Comparison of ENCODE assay signal across 8 cellular contexts in genomic region chr3:33438871-33439270, GRCh38. TPM values are rescaled to one million over a fixed set of nuclear protein-coding genes. Genes with fewer than 3 reads are reported as not detected.
DNase-seq lines count a peak whose midpoint lies in the region; TF ChIP-seq lines count a peak whose summit lies in the region.

No MANE protein-coding gene starts in this region.

- peaks cover 2% of the 10 kb centered on the region for H3K36me3 Mint-ChIP-seq in T-helper 1 cell treated with Interleukin-12 subunit alpha and Interleukin-12 subunit beta and Interleukin-4 antibody, amounts not matched to agents 30 μg/mL and 1 μg/mL, for 36 hours (ENCODE audit: low read depth)
- peaks cover 13% of the 10 kb centered on the region for H3K36me3 Mint-ChIP-seq in activated T-helper 1 cell treated with anti-CD3 and anti-CD28 coated beads, Interleukin-12 subunit alpha, Interleukin-12 subunit beta, Interleukin-2, Interleukin-4 antibody, amounts not matched to agents 30 ng/mL and 10 ng/mL and 1 ng/mL, durations not matched to agents 14 hours and 24 hours and 36 hours (ENCODE audit: low read depth)

- H3K4me1 ChIP-seq in iPS-20b (ENCODE audit: insufficient read depth, low read length) (peaks cover 10% of the 10 kb centered on the region; the same call in 1 of the 2 replicates), subcutaneous abdominal adipose tissue (ENCODE audit: control insufficient read depth in 5 of 5, insufficient read depth in 5 of 5, low read length in 5 of 5) (peaks cover 5 to 45% (median 38%) of the 10 kb centered on the region in 5 donors)

- no peak for TF ChIP-seq POLR2A in erythroblast (IDR thresholded peaks at IDR 0.05; ENCODE audit: low read length)

- H3K27me3 Mint-ChIP-seq in T-helper 1 cell treated with Interleukin-12 subunit alpha and Interleukin-12 subunit beta and Interleukin-4 antibody, amounts not matched to agents 30 μg/mL and 1 μg/mL, for 36 hours (ENCODE audit: low read depth), result no peaks in the 10 kb centered on the region
- H3K27me3 Mint-ChIP-seq in activated T-helper 1 cell treated with anti-CD3 and anti-CD28 coated beads, Interleukin-12 subunit alpha, Interleukin-12 subunit beta, Interleukin-2, Interleukin-4 antibody, amounts not matched to agents 30 ng/mL and 10 ng/mL and 1 ng/mL, durations not matched to agents 14 hours and 24 hours and 36 hours (ENCODE audit: insufficient read depth), result no peaks in the 10 kb centered on the region

- H3K9me3 ChIP-seq in iPS-20b (ENCODE audit: insufficient read depth, low read depth, low read length) (no peaks in the 10 kb centered on the region), subcutaneous abdominal adipose tissue (ENCODE audit: control insufficient read depth in 5 of 5, low read length in 5 of 5) (no peaks in the 10 kb centered on the region)

- H3K9ac ChIP-seq in iPS-20b (ENCODE audit: low read depth, low read length) (peak overlapping the region; percentile 83), subcutaneous abdominal adipose tissue (ENCODE audit: low read length in 5 of 5) (peak overlapping the region; percentile 65 to 94 (median 87))

- peak overlapping the region; percentile 95 for H3K27ac Mint-ChIP-seq in T-helper 1 cell treated with Interleukin-12 subunit alpha and Interleukin-12 subunit beta and Interleukin-4 antibody, amounts not matched to agents 30 μg/mL and 1 μg/mL, for 36 hours
- H3K27ac Mint-ChIP-seq in activated T-helper 1 cell treated with anti-CD3 and anti-CD28 coated beads, Interleukin-12 subunit alpha, Interleukin-12 subunit beta, Interleukin-2, Interleukin-4 antibody, amounts not matched to agents 30 ng/mL and 10 ng/mL and 1 ng/mL, durations not matched to agents 14 hours and 24 hours and 36 hours, result peak overlapping the region; percentile 93

- H3K9me3 Mint-ChIP-seq in T-helper 1 cell treated with Interleukin-12 subunit alpha and Interleukin-12 subunit beta and Interleukin-4 antibody, amounts not matched to agents 30 μg/mL and 1 μg/mL, for 36 hours, result no peaks in the 10 kb centered on the region
- H3K9me3 Mint-ChIP-seq in activated T-helper 1 cell treated with anti-CD3 and anti-CD28 coated beads, Interleukin-12 subunit alpha, Interleukin-12 subunit beta, Interleukin-2, Interleukin-4 antibody, amounts not matched to agents 30 ng/mL and 10 ng/mL and 1 ng/mL, durations not matched to agents 14 hours and 24 hours and 36 hours, result no peaks in the 10 kb centered on the region

- H3K4me1 Mint-ChIP-seq in T-helper 1 cell treated with Interleukin-12 subunit alpha and Interleukin-12 subunit beta and Interleukin-4 antibody, amounts not matched to agents 30 μg/mL and 1 μg/mL, for 36 hours (ENCODE audit: low read depth), result peaks cover 48% of the 10 kb centered on the region
- H3K4me1 Mint-ChIP-seq in activated T-helper 1 cell treated with anti-CD3 and anti-CD28 coated beads, Interleukin-12 subunit alpha, Interleukin-12 subunit beta, Interleukin-2, Interleukin-4 antibody, amounts not matched to agents 30 ng/mL and 10 ng/mL and 1 ng/mL, durations not matched to agents 14 hours and 24 hours and 36 hours (ENCODE audit: low read depth), result peaks cover 58% of the 10 kb centered on the region

- intact Hi-C loops in activated T-helper 1 cell treated with anti-CD3 and anti-CD28 coated beads, Interleukin-12 subunit alpha, Interleukin-12 subunit beta, Interleukin-2, Interleukin-4 antibody, amounts not matched to agents 30 ng/mL and 10 ng/mL and 1 ng/mL, durations not matched to agents 14 hours and 24 hours and 36 hours (cut with micrococcal nuclease), result loop anchor here (2.0 kb wide), 1 partner anchor 22 kb away; no protein-coding TSS in a partner anchor

- H3K27ac ChIP-seq in iPS-20b (ENCODE audit: low read length) (no peak overlapping the region), subcutaneous abdominal adipose tissue (ENCODE audit: low read depth, low read length) (peak overlapping the region; percentile 96)

- H3K4me3 ChIP-seq in iPS-20b (ENCODE audit: low read length), result peak overlapping the region; percentile 85
- peak overlapping the region; percentile 75 to 92 (median 83) for H3K4me3 ChIP-seq in subcutaneous abdominal adipose tissue (ENCODE audit: low read depth in 1 of 5, low read length in 5 of 5)

- H3K36me3 ChIP-seq in iPS-20b (ENCODE audit: insufficient read depth, low read depth, low read length) (no peaks in the 10 kb centered on the region), subcutaneous abdominal adipose tissue (ENCODE audit: control insufficient read depth in 5 of 5, insufficient read depth in 5 of 5, low read length in 5 of 5) (no peaks in the 10 kb centered on the region)

- H3K4me3 Mint-ChIP-seq in T-helper 1 cell treated with Interleukin-12 subunit alpha and Interleukin-12 subunit beta and Interleukin-4 antibody, amounts not matched to agents 30 μg/mL and 1 μg/mL, for 36 hours, result peak overlapping the region; percentile 98
- peak overlapping the region; percentile 93 for H3K4me3 Mint-ChIP-seq in activated T-helper 1 cell treated with anti-CD3 and anti-CD28 coated beads, Interleukin-12 subunit alpha, Interleukin-12 subunit beta, Interleukin-2, Interleukin-4 antibody, amounts not matched to agents 30 ng/mL and 10 ng/mL and 1 ng/mL, durations not matched to agents 14 hours and 24 hours and 36 hours

- no peaks in the 10 kb centered on the region for H3K27me3 ChIP-seq in iPS-20b (ENCODE audit: insufficient read depth, low read length)
- no peaks in the 10 kb centered on the region for H3K27me3 ChIP-seq in subcutaneous abdominal adipose tissue (ENCODE audit: control insufficient read depth in 5 of 5, insufficient read depth in 4 of 5, low read length in 5 of 5)

- DNase-seq in T-helper 1 cell (no peak), NCI-H187 treated with DMSO at 0.1 percent for 48 hours (lab: John Stamatoyannopoulos, UW) (no peak), AG20443 (ENCODE audit: low spot score) (no peak), erythroblast (lab: John Stamatoyannopoulos, UW) (no peak)
- no peak for DNase-seq in activated T-helper 1 cell treated with anti-CD3 and anti-CD28 coated beads, Interleukin-12 subunit alpha, Interleukin-12 subunit beta, Interleukin-2, Interleukin-4 antibody, amounts not matched to agents 30 ng/mL and 10 ng/mL and 1 ng/mL, durations not matched to agents 14 hours and 24 hours and 36 hours (ENCODE audit: low spot score)

RNA-seq across cellular contexts. Expression of gene UBP1, which starts 1.3 kb away (rescaled TPM):
- 69.4 and 71.6 TPM in 2 replicates for total RNA-seq in activated T-helper 1 cell treated with anti-CD3 and anti-CD28 coated beads, Interleukin-12 subunit alpha, Interleukin-12 subunit beta, Interleukin-2, Interleukin-4 antibody, amounts not matched to agents 30 ng/mL and 10 ng/mL and 1 ng/mL, durations not matched to agents 14 hours and 24 hours and 36 hours
